10 cellular contexts compared by ENCODE assay signal in genomic region chr5:113202904-113203716, GRCh38.
DNase-seq lines count a peak whose midpoint lies in the region; FAIRE-seq and TF ChIP-seq lines count a peak whose summit lies in the region.
"Had no signal": no experiment of that assay in that cellular context is flagged by ENCODE, and none has a peak within 500 bp of the region (broad histone marks: within the 10 kb centered on the region; RNA-seq: fewer than 3 reads in every experiment).

No MANE protein-coding gene starts in this region.

- H3K9me3 ChIP-seq in HUES64 (ENCODE audit: insufficient read depth, low read depth, low read length) (no peaks in the 10 kb centered on the region), thyroid gland (no peaks in the 10 kb centered on the region)

- 0 out of 2 replicates have a peak, but pooled peaks cover 3% of the 10 kb centered on the region for H3K27me3 ChIP-seq in HUES64 (ENCODE audit: insufficient read depth, low read length)
- no peaks in the 10 kb centered on the region for H3K27me3 ChIP-seq in bronchial epithelial cell (ENCODE audit: control insufficient read depth, insufficient read depth, low read length)
- H3K27me3 ChIP-seq in thyroid gland = no peaks in the 10 kb centered on the region

- FAIRE-seq in bronchial epithelial cell (lab: Jason Lieb, UNC) = peak; percentile 99

- intact Hi-C loops in thyroid gland (cut with DNase I) = no loop called here

- peak overlapping the region; percentile 26; the same call in 1 of the 2 replicates for H3K4me3 ChIP-seq in HUES64 (ENCODE audit: low read length)
- peak overlapping the region; percentile 45 for H3K4me3 ChIP-seq in bronchial epithelial cell (ENCODE audit: low read depth, low read length)
- H3K4me3 ChIP-seq in thyroid gland (replicated peaks in 1 of 3) = peak overlapping the region in 1 of 3 donors; percentile 2

- H3K27ac ChIP-seq in HUES64 (ENCODE audit: low read depth, low read length) = peak overlapping the region; percentile 38; the same call in 1 of the 2 replicates
- H3K27ac ChIP-seq in thyroid gland = no peak overlapping the region

- 48% methylated on average over 25 of the region's 25 CpGs for whole genome bisulfite sequencing in HUES64
- WGBS in thyroid gland, 2 donors = 37 to 57% methylated on average over 21 to 22 of the region's 25 CpGs

- no peak for TF ChIP-seq CTCF in bronchial epithelial cell (IDR thresholded peaks at IDR 0.05; ENCODE audit: insufficient read depth, low read length, severe bottlenecking)
- no peak for TF ChIP-seq CTCF in thyroid gland (IDR thresholded peaks at IDR 0.05)

- H3K4me1 ChIP-seq in HUES64 (ENCODE audit: insufficient read depth, low read length) (peaks cover 64% of the 10 kb centered on the region), thyroid gland (peaks cover 0 to 11% of the 10 kb centered on the region in 2 donors)

- H3K36me3 ChIP-seq in HUES64 (ENCODE audit: insufficient read depth, low read length) (no peaks in the 10 kb centered on the region), bronchial epithelial cell (ENCODE audit: control insufficient read depth, insufficient read depth, low read length) (no peaks in the 10 kb centered on the region), thyroid gland (no peaks in the 10 kb centered on the region)

- no peak overlapping the region for H3K9ac ChIP-seq in HUES64 (ENCODE audit: low read depth, low read length)

- DNase-seq in bronchial epithelial cell (ENCODE audit: low read depth) = peak; percentile 81
- peak; percentile 55 for DNase-seq in left kidney (ENCODE audit: low read depth, low spot score)
- peak; percentile 74 to 80 for DNase-seq in thyroid gland
- DNase-seq in NCI-H345 treated with DMSO at 0.1 percent for 48 hours (lab: John Stamatoyannopoulos, UW; ENCODE audit: unreplicated experiment) = no peak
- no peak for DNase-seq in activated naive CD4-positive, alpha-beta T cell treated with Interleukin-2 at 50 U/mL for 16 hours
- DNase-seq in NCI-H510A (lab: John Stamatoyannopoulos, UW) = no peak
- DNase-seq in NCI-H510A treated with DMSO at 0.1 percent for 48 hours (lab: John Stamatoyannopoulos, UW) = no peak
- DNase-seq: activated CD4-positive, CD25-positive, alpha-beta regulatory T cell; stimulated activated CD4-positive, alpha-beta T cell treated with anti-CD3 and anti-CD28 coated beads, Interleukin-12 subunit alpha, Interleukin-12 subunit beta, amount 100 ng/mL, for 4 hours had no signal

- TF ChIP-seq POLR2A in thyroid gland (IDR thresholded peaks at IDR 0.05) = no peak

Comparison
In these comparisons a context has a peak if more than half of its experiments do, and no peak if none do; other contexts are left out.
1. DNase-seq: peak in bronchial epithelial cell (single experiment), left kidney (single experiment) and thyroid gland (2 of 2); none in NCI-H345 treated with DMSO at 0.1 percent for 48 hours (single experiment), activated naive CD4-positive, alpha-beta T cell treated with Interleukin-2 at 50 U/mL for 16 hours (single experiment), NCI-H510A (single experiment) and NCI-H510A treated with DMSO at 0.1 percent for 48 hours (single experiment).